ENCODE assay signal across 8 cellular contexts in the genomic region with DNA sequence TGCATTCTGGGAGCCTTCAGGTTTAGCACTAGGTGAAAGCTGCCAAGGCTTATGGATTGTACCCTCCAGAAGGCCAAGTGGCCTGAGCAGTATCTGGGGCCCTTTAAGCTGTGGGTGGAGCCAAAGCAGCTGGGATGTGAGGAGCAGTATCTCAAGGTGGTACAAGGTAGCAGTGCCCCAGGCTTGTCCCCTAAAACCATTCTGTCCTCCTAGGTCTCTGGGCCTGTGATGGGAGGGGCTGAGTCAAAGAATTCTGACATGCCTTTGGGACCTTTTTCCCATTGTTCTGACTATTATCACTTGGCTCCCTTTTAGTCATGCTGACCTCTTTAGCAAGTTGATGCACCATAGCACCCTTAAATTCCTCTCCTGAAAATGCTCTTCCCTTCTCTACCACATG.
"Had no signal": no experiment of that assay in that cellular context is flagged by ENCODE, and none has a peak within 500 bp of the region (broad histone marks: within the 10 kb centered on the region; RNA-seq: fewer than 3 reads in every experiment).

No MANE protein-coding gene starts in this region.

- H3K4me3 ChIP-seq: GM12878 had no signal

- FAIRE-seq: G401.6, GM12878, GM12891, GM12892, GM18507, GM19239 had no signal

- ATAC-seq: GM12878 had no signal

- DNase-seq: GDM1, GF-D8 had no signal
